In the genomic region with DNA sequence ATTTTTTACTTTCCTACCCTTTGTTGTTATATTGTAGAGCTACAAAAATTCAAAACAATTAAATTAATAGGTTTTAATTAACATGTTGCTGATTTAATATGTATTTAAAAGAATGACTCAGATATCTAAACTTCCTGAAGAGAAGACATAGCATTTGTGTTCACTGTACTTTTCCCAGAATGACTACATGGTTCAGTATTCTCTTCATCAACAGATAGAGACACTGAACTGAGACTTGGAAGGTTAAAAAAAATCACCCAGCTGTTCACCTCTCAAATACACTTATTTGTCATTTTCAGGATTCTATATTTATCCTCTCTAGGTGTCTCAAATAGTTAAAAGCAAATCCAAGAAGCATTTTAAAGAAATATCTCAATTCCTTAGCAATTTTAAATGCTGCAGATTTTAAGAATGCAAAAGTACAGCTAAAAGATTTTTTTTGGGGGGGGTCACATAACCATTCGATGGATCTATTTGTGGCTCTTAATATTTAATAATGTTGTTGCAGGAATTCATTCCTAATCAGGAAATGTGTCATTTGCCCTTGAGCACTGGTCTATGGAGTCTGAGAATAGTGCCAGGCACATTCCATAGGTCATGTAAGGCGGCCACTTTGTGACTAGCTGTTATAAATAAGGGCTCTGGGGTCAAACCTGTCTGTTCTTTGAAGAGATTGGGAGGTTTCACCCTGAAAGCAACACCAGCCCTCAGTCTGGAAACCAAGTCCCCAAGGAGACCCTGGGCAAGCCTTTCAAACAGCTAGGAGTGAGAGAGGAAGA, we compare ENCODE assay signal across 19 cellular contexts.
DNase-seq lines count a peak whose midpoint lies in the region; ATAC-seq, FAIRE-seq and TF ChIP-seq lines count a peak whose summit lies in the region.
"Had no signal": no experiment of that assay in that cellular context is flagged by ENCODE, and none has a peak within 500 bp of the region (broad histone marks: within the 10 kb centered on the region; RNA-seq: fewer than 3 reads in every experiment).

No MANE protein-coding gene starts in this region.

- H3K4me1 Mint-ChIP-seq in neural progenitor cell, result peaks cover 15% of the 10 kb centered on the region

- H3K4me3 ChIP-seq in RWPE2 (ENCODE audit: severe bottlenecking) (no peak overlapping the region), epithelial cell of esophagus (ENCODE audit: low read length) (no peak overlapping the region), neural progenitor cell (no peak overlapping the region), upper lobe of right lung (no peak overlapping the region)
- H3K4me3 ChIP-seq: body of pancreas, gastroesophageal sphincter had no signal

- no peak overlapping the region for H3K27ac Mint-ChIP-seq in neural progenitor cell
- H3K27ac Mint-ChIP-seq: activated naive CD8-positive, alpha-beta T cell; activated T-helper 1 cell treated with anti-CD3 and anti-CD28 coated beads, Interleukin-12 subunit alpha, Interleukin-12 subunit beta, Interleukin-2, Interleukin-4 antibody, amounts not matched to agents 30 ng/mL and 10 ng/mL and 1 ng/mL, durations not matched to agents 14 hours and 24 hours and 36 hours; CD8-positive, alpha-beta T cell; T-helper 1 cell treated with Interleukin-12 subunit alpha and Interleukin-12 subunit beta and Interleukin-4 antibody, amounts not matched to agents 30 μg/mL and 1 μg/mL, for 36 hours had no signal

- FAIRE-seq in H54 (lab: Jason Lieb, UNC), result peak; percentile 27

- TF ChIP-seq CTCF in RWPE2 (IDR thresholded peaks at IDR 0.05; ENCODE audit: poor library complexity, severe bottlenecking) (no peak), epithelial cell of esophagus (IDR thresholded peaks at IDR 0.05; ENCODE audit: insufficient read depth, low read depth, low read length, missing control alignments) (no peak), neural progenitor cell (IDR thresholded peaks at IDR 0.05) (no peak), upper lobe of right lung (IDR thresholded peaks at IDR 0.05) (no peak)

- no peaks in the 10 kb centered on the region for H3K9me3 Mint-ChIP-seq in neural progenitor cell
- H3K9me3 Mint-ChIP-seq: activated T-helper 1 cell treated with anti-CD3 and anti-CD28 coated beads, Interleukin-12 subunit alpha, Interleukin-12 subunit beta, Interleukin-2, Interleukin-4 antibody, amounts not matched to agents 30 ng/mL and 10 ng/mL and 1 ng/mL, durations not matched to agents 14 hours and 24 hours and 36 hours; CD8-positive, alpha-beta T cell; T-helper 1 cell treated with Interleukin-12 subunit alpha and Interleukin-12 subunit beta and Interleukin-4 antibody, amounts not matched to agents 30 μg/mL and 1 μg/mL, for 36 hours had no signal

- H4K20me1 ChIP-seq in neural progenitor cell (ENCODE audit: low read depth), result no peaks in the 10 kb centered on the region

- H3K27me3 ChIP-seq in RWPE2 (ENCODE audit: insufficient read depth, poor library complexity, severe bottlenecking), result no peaks in the 10 kb centered on the region
- no peaks in the 10 kb centered on the region for H3K27me3 ChIP-seq in neural progenitor cell
- no peaks in the 10 kb centered on the region for H3K27me3 ChIP-seq in upper lobe of right lung
- H3K27me3 ChIP-seq: body of pancreas, gastroesophageal sphincter had no signal

- H3K79me2 ChIP-seq in neural progenitor cell (ENCODE audit: low read depth), result no peaks in the 10 kb centered on the region

- TF ChIP-seq POLR2A in H54 (IDR thresholded peaks at IDR 0.05; ENCODE audit: low read depth, low read length), result no peak

- no peaks in the 10 kb centered on the region for H3K36me3 Mint-ChIP-seq in neural progenitor cell
- H3K36me3 Mint-ChIP-seq: activated naive CD8-positive, alpha-beta T cell; CD8-positive, alpha-beta T cell had no signal

- intact Hi-C loops in upper lobe of right lung (cut with DNase I), result no loop called here

- no peaks in the 10 kb centered on the region for H3K9me3 ChIP-seq in RWPE2 (ENCODE audit: severe bottlenecking)
- no peaks in the 10 kb centered on the region for H3K9me3 ChIP-seq in neural progenitor cell (ENCODE audit: low read depth)
- H3K9me3 ChIP-seq in upper lobe of right lung, result no peaks in the 10 kb centered on the region
- H3K9me3 ChIP-seq: body of pancreas, gastroesophageal sphincter had no signal

- peaks cover 8% of the 10 kb centered on the region for H3K4me1 ChIP-seq in RWPE2 (ENCODE audit: insufficient read depth, poor library complexity, severe bottlenecking)
- peaks cover 16% of the 10 kb centered on the region for H3K4me1 ChIP-seq in neural progenitor cell
- no peaks in the 10 kb centered on the region for H3K4me1 ChIP-seq in upper lobe of right lung
- H3K4me1 ChIP-seq: body of pancreas, gastroesophageal sphincter had no signal

- no peak overlapping the region for H3K4me3 Mint-ChIP-seq in neural progenitor cell
- H3K4me3 Mint-ChIP-seq: activated naive CD8-positive, alpha-beta T cell; activated T-helper 1 cell treated with anti-CD3 and anti-CD28 coated beads, Interleukin-12 subunit alpha, Interleukin-12 subunit beta, Interleukin-2, Interleukin-4 antibody, amounts not matched to agents 30 ng/mL and 10 ng/mL and 1 ng/mL, durations not matched to agents 14 hours and 24 hours and 36 hours; CD8-positive, alpha-beta T cell; T-helper 1 cell treated with Interleukin-12 subunit alpha and Interleukin-12 subunit beta and Interleukin-4 antibody, amounts not matched to agents 30 μg/mL and 1 μg/mL, for 36 hours had no signal

- no peaks in the 10 kb centered on the region for H3K27me3 Mint-ChIP-seq in neural progenitor cell (ENCODE audit: insufficient read depth, low read depth)
- H3K27me3 Mint-ChIP-seq: activated naive CD8-positive, alpha-beta T cell had no signal

- H2AFZ ChIP-seq in neural progenitor cell (replicated peaks), result peak overlapping the region; percentile 48

- in situ Hi-C loops in G401 (cut with HindIII; ENCODE audit: low sequenced_read_pairs), result no loop called here

- no peak overlapping the region for H3K4me2 ChIP-seq in neural progenitor cell

- no peak for DNase-seq in H54 (ENCODE audit: insufficient read length, low spot score)
- no peak for DNase-seq in RWPE2 (ENCODE audit: low spot score)
- peak; percentile 41 for DNase-seq in epithelial cell of esophagus (ENCODE audit: low read depth)
- no peak for DNase-seq in neural progenitor cell (ENCODE audit: low spot score)
- no peak for DNase-seq in SW480 (ENCODE audit: low spot score)
- no peak for DNase-seq in G401 (ENCODE audit: low spot score)
- no peak for DNase-seq in upper lobe of right lung
- DNase-seq: activated CD4-positive, alpha-beta T cell treated with anti-CD3 and anti-CD28 coated beads for 48 hours; body of pancreas; CD8-positive, alpha-beta T cell; cortex of kidney; left cardiac atrium; NCI-H146; NCI-H82 had no signal

- no peak overlapping the region for H3K27ac ChIP-seq in RWPE2 (ENCODE audit: poor library complexity, severe bottlenecking)
- H3K27ac ChIP-seq in neural progenitor cell, result no peak overlapping the region
- no peak overlapping the region for H3K27ac ChIP-seq in upper lobe of right lung
- H3K27ac ChIP-seq: body of pancreas, gastroesophageal sphincter had no signal

- no peak overlapping the region for H3K9ac ChIP-seq in neural progenitor cell

- ATAC-seq in RWPE2 (ENCODE audit: low read depth) (peak; percentile 48; the same call in 1 of the 3 replicates), GM19035 (IDR thresholded peaks at IDR 0.05; ENCODE audit: unreplicated experiment) (no peak), upper lobe of right lung (no peak)
- ATAC-seq: body of pancreas; CD8-positive, alpha-beta T cell; gastroesophageal sphincter had no signal

- peaks cover 5% of the 10 kb centered on the region for H3F3A ChIP-seq in neural progenitor cell (ENCODE audit: low read depth)

- H3K36me3 ChIP-seq in RWPE2 (ENCODE audit: low read depth) (no peaks in the 10 kb centered on the region), neural progenitor cell (no peaks in the 10 kb centered on the region), upper lobe of right lung (no peaks in the 10 kb centered on the region)
- H3K36me3 ChIP-seq: gastroesophageal sphincter had no signal
